In genomic region chr11:120340529-120340928, GRCh38 we compare ENCODE assay signal across 17 cellular contexts. TPM values are rescaled to one million over a fixed set of nuclear protein-coding genes. Genes with fewer than 3 reads are reported as not detected.
DNase-seq lines count a peak whose midpoint lies in the region; ATAC-seq, FAIRE-seq and TF ChIP-seq lines count a peak whose summit lies in the region.
"Had no signal": no experiment of that assay in that cellular context is flagged by ENCODE, and none has a peak within 500 bp of the region (broad histone marks: within the 10 kb centered on the region; RNA-seq: fewer than 3 reads in every experiment).

No MANE protein-coding gene starts in this region.

- peaks cover 6% of the 10 kb centered on the region; the same call in 1 of the 2 replicates for H3K27me3 Mint-ChIP-seq in HFFc6 (ENCODE audit: insufficient read depth)

- H3K4me3 Mint-ChIP-seq in HFFc6 = peak overlapping the region; percentile 99
- H3K4me3 Mint-ChIP-seq: activated CD4-positive, alpha-beta T cell treated with anti-CD3 and anti-CD28 coated beads, Interleukin-2, amount 10 ng/mL, durations not matched to agents 24 days and 14 days; CD4-positive, alpha-beta memory T cell; stimulated activated naive CD8-positive, alpha-beta T cell treated with anti-CD3 and anti-CD28 coated beads, Interleukin-15, Interleukin-2, amounts not matched to agents 100 ng/mL and 50 ng/mL, for 24 hours had no signal

- in situ Hi-C loops in astrocyte of the spinal cord (cut with HindIII; ENCODE audit: low sequenced_read_pairs) = no loop called here

- ATAC-seq in GM21825 (IDR thresholded peaks at IDR 0.05; ENCODE audit: unreplicated experiment) (no peak), GM18867 (IDR thresholded peaks at IDR 0.05; ENCODE audit: unreplicated experiment) (no peak)

- TF ChIP-seq CTCF in HFFc6 (IDR thresholded peaks at IDR 0.05) (no peak), astrocyte of the spinal cord (IDR thresholded peaks at IDR 0.05; ENCODE audit: low read depth, low read length) (no peak), fibroblast of pulmonary artery (IDR thresholded peaks at IDR 0.05; ENCODE audit: low read length, missing control alignments) (no peak), sigmoid colon (IDR thresholded peaks at IDR 0.05) (no peak)

- peaks cover 0 to 79% (median 67%) of the 10 kb centered on the region in 4 donors for H3K4me1 ChIP-seq in sigmoid colon

- no peaks in the 10 kb centered on the region for H3K9me3 Mint-ChIP-seq in HFFc6

- H3K9me3 ChIP-seq in sigmoid colon = no peaks in the 10 kb centered on the region

- peaks cover 19% of the 10 kb centered on the region for H3K36me3 Mint-ChIP-seq in HFFc6 (ENCODE audit: low read depth)

- peaks cover 59% of the 10 kb centered on the region for H3K4me1 Mint-ChIP-seq in HFFc6 (ENCODE audit: low read depth)

- H3K27ac Mint-ChIP-seq in HFFc6 = peak overlapping the region; percentile 67; the same call in 1 of the 2 replicates
- H3K27ac Mint-ChIP-seq: activated CD4-positive, alpha-beta T cell treated with anti-CD3 and anti-CD28 coated beads, Interleukin-2, amount 10 ng/mL, durations not matched to agents 24 days and 14 days; CD4-positive, alpha-beta memory T cell; stimulated activated naive CD8-positive, alpha-beta T cell treated with anti-CD3 and anti-CD28 coated beads, Interleukin-15, Interleukin-2, amounts not matched to agents 100 ng/mL and 50 ng/mL, for 24 hours had no signal

- no peaks in the 10 kb centered on the region for H3K27me3 ChIP-seq in sigmoid colon

- H3K36me3 ChIP-seq in sigmoid colon = no peaks in the 10 kb centered on the region

- intact Hi-C loops in sigmoid colon (cut with DNase I) = no loop called here

- WGBS in sigmoid colon, 2 donors = 10 to 55% methylated on average over 2 of the region's 2 CpGs

- TF ChIP-seq POLR2A in sigmoid colon (IDR thresholded peaks at IDR 0.05) = no peak
- no peak for TF ChIP-seq POLR2A in GM12891 (IDR thresholded peaks at IDR 0.05; ENCODE audit: low read depth, low read length)

- DNase-seq in HFFc6 = no peak
- DNase-seq in astrocyte of the spinal cord (ENCODE audit: low read depth, low spot score) = peak; percentile 32
- no peak for DNase-seq in fibroblast of pulmonary artery (ENCODE audit: low read depth)
- no peak for DNase-seq in sigmoid colon
- no peak for DNase-seq in stimulated activated CD4-positive, alpha-beta T cell treated with anti-CD3 and anti-CD28 coated beads, Interleukin-15, amount 100 ng/mL, for 24 hours
- DNase-seq in GM12891 (ENCODE audit: insufficient read length, low spot score) = no peak
- DNase-seq: activated CD4-positive, alpha-beta T cell treated with anti-CD3 and anti-CD28 coated beads, Interleukin-2, amount 10 ng/mL, durations not matched to agents 24 days and 14 days; activated gamma-delta T cell; CD4-positive, alpha-beta memory T cell; central memory CD4-positive, alpha-beta T cell; glutamatergic neuron; KBM-7; NCI-H187 treated with DMSO at 0.1 percent for 48 hours; SW 1271 had no signal

- peak overlapping the region; percentile 93 to 100 (median 99) for H3K27ac ChIP-seq in sigmoid colon

- no peak for TF ChIP-seq EP300 in sigmoid colon (IDR thresholded peaks at IDR 0.05)

- no peak overlapping the region for H3K4me3 ChIP-seq in astrocyte of the spinal cord (ENCODE audit: low read depth, low read length)
- H3K4me3 ChIP-seq in fibroblast of pulmonary artery (replicated peaks; ENCODE audit: low read depth, low read length) = peak overlapping the region; percentile 96
- peak overlapping the region in 1 of 4 donors; percentile 58 for H3K4me3 ChIP-seq in sigmoid colon

- no peak for FAIRE-seq in GM12891 (lab: Jason Lieb, UNC)

TF ChIP-seq in GM12891, 5 proteins besides CTCF, POLR2A, EP300 and RAD21:
- TF ChIP-seq PAX5 (IDR thresholded peaks at IDR 0.05; ENCODE audit: insufficient read depth, low read length, severe bottlenecking) (no peak), POLR2AphosphoS5 (IDR thresholded peaks at IDR 0.05; ENCODE audit: low read depth, low read length) (no peak), TAF1 (IDR thresholded peaks at IDR 0.05; ENCODE audit: low read depth, low read length) (no peak), SPI1 (IDR thresholded peaks at IDR 0.05; ENCODE audit: low read depth, low read length) (no peak), POU2F2 (IDR thresholded peaks at IDR 0.05; ENCODE audit: low read depth, low read length) (no peak)

RNA-seq across cellular contexts. Expression of gene ARHGEF12, which starts 4.3 kb away (rescaled TPM):
- 10 to 100 TPM; 72.9 to 95.1 (median 85.0) TPM for total RNA-seq in HFFc6 (2021; fragmentation: NEBNext Ultra II Directional; extraction: Animal tissue kit (Norgen Biotek cat#: 25700))
- 100 to 1,000 TPM in 2 of 4 donors, 10 to 100 TPM in 2; 80.5 to 129 (median 94.8) TPM for total RNA-seq in sigmoid colon
- polyA plus RNA-seq in sigmoid colon = 10 to 100 TPM; 18.6 to 25.2 (median 22.8) TPM
- 12.9 TPM for polyA plus RNA-seq in GM12891 (2012; ENCODE audit: low read depth, missing spikeins)

RNA-seq across cellular contexts. Expression of gene TLCD5, which starts 15.4 kb away (rescaled TPM):
- 10 to 100 TPM in 1 of 6 experiments, 1 to 10 TPM in 5; 7.8 to 10.2 (median 8.6) TPM for total RNA-seq in HFFc6 (2021; fragmentation: NEBNext Ultra II Directional; extraction: Animal tissue kit (Norgen Biotek cat#: 25700))
- total RNA-seq in sigmoid colon = 1 to 10 TPM; 3.3 to 7.2 (median 4.4) TPM
- 1 to 10 TPM in 1 of 3 donors, under 1 TPM in 1, not detected in 1; 0.60 to 1.1 TPM for polyA plus RNA-seq in sigmoid colon
- polyA plus RNA-seq in GM12891 (2012; ENCODE audit: low read depth, missing spikeins) = 2.6 TPM
